Comparison of ENCODE assay signal across 19 cellular contexts in genomic region chr12:127620956-127621355, GRCh38.
DNase-seq lines count a peak whose midpoint lies in the region; ATAC-seq and TF ChIP-seq lines count a peak whose summit lies in the region.
"Had no signal": no experiment of that assay in that cellular context is flagged by ENCODE, and none has a peak within 500 bp of the region (broad histone marks: within the 10 kb centered on the region; RNA-seq: fewer than 3 reads in every experiment).

No MANE protein-coding gene starts in this region.

- no peaks in the 10 kb centered on the region for H3K27me3 ChIP-seq in hepatocyte
- no peaks in the 10 kb centered on the region for H3K27me3 ChIP-seq in upper lobe of left lung
- H3K27me3 ChIP-seq in prostate gland (replicated peaks; ENCODE audit: insufficient read depth): no peaks in the 10 kb centered on the region
- H3K27me3 ChIP-seq: body of pancreas, spleen, uterus had no signal

- 24% methylated on average over 2 of the region's 2 CpGs for WGBS in hepatocyte (ENCODE audit: low lambda C conversion rate, missing lambda C conversion rate)
- 55 to 69% methylated on average over 2 of the region's 2 CpGs for WGBS in upper lobe of left lung, 2 donors
- 30% methylated on average over 2 of the region's 2 CpGs for WGBS in prostate gland

- no peak for TF ChIP-seq EP300 in upper lobe of left lung (IDR thresholded peaks at IDR 0.05)

- no peaks in the 10 kb centered on the region for H4K20me1 ChIP-seq in hepatocyte (ENCODE audit: insufficient read depth, poor library complexity, severe bottlenecking)

- H3K9me2 ChIP-seq in hepatocyte (replicated peaks; ENCODE audit: insufficient read depth): no peaks in the 10 kb centered on the region

- TF ChIP-seq POLR2A in upper lobe of left lung (IDR thresholded peaks at IDR 0.05) (no peak), prostate gland (IDR thresholded peaks at IDR 0.05) (no peak)

- TF ChIP-seq CTCF in hepatocyte (IDR thresholded peaks at IDR 0.05; ENCODE audit: poor library complexity) (no peak), upper lobe of left lung (IDR thresholded peaks at IDR 0.05) (no peak), prostate gland (IDR thresholded peaks at IDR 0.05) (no peak)

- DNase-seq in COLO668 (lab: John Stamatoyannopoulos, UW; ENCODE audit: unreplicated experiment) (peak; percentile 1), NCI-H1105 (lab: John Stamatoyannopoulos, UW) (peak; percentile 81), NCI-H69 (lab: John Stamatoyannopoulos, UW) (peak; percentile 77), hepatocyte (ENCODE audit: low spot score) (peak; percentile 50), upper lobe of left lung (no peak), prostate gland (ENCODE audit: low spot score) (no peak)
- DNase-seq: activated CD4-positive, alpha-beta T cell treated with anti-CD3 and anti-CD28 coated beads for 48 hours; activated CD8-positive, alpha-beta memory T cell treated with anti-CD3 and anti-CD28 coated beads, Interleukin-2, amount 10 ng/mL, durations not matched to agents 7 days and 5 days; activated naive CD8-positive, alpha-beta T cell treated with anti-CD3 and anti-CD28 coated beads, Interleukin-2, amount 10 ng/mL, durations not matched to agents 7 days and 5 days; body of pancreas; NCI-H526 treated with DMSO at 0.1 percent for 48 hours; PC-9; spleen; T-cell; uterus had no signal

- no peak overlapping the region for H3K4me2 ChIP-seq in hepatocyte
- H3K4me2 ChIP-seq: PC-9 had no signal

- H3K9me3 ChIP-seq in hepatocyte (ENCODE audit: low read depth): no peaks in the 10 kb centered on the region
- H3K9me3 ChIP-seq in upper lobe of left lung: no peaks in the 10 kb centered on the region
- H3K9me3 ChIP-seq in prostate gland: no peaks in the 10 kb centered on the region
- H3K9me3 ChIP-seq: body of pancreas, uterus had no signal

- H3K27ac ChIP-seq in hepatocyte (peak overlapping the region; percentile 52), upper lobe of left lung (no peak overlapping the region), prostate gland (no peak overlapping the region)
- H3K27ac ChIP-seq: body of pancreas, PC-9, spleen, uterus had no signal

- H3K36me3 ChIP-seq in hepatocyte (replicated peaks; ENCODE audit: insufficient read depth, low read depth) (no peaks in the 10 kb centered on the region), upper lobe of left lung (no peaks in the 10 kb centered on the region), prostate gland (no peaks in the 10 kb centered on the region)
- H3K36me3 ChIP-seq: spleen, uterus had no signal

- ATAC-seq in HG02642 (IDR thresholded peaks at IDR 0.05; ENCODE audit: poor library complexity, unreplicated experiment) (no peak), HG03135 (IDR thresholded peaks at IDR 0.05; ENCODE audit: unreplicated experiment) (no peak), upper lobe of left lung (ENCODE audit: low FRiP score in 2 of 2) (no peak)
- ATAC-seq: activated CD8-positive, alpha-beta memory T cell treated with anti-CD3 and anti-CD28 coated beads, Interleukin-2, amount 10 ng/mL, durations not matched to agents 7 days and 5 days; body of pancreas; HCT116; left lobe of liver had no signal

- no peaks in the 10 kb centered on the region for H3K79me2 ChIP-seq in hepatocyte

- H2AFZ ChIP-seq in hepatocyte: no peak overlapping the region
- H2AFZ ChIP-seq: PC-9 had no signal

- H3K4me3 ChIP-seq in hepatocyte (no peak overlapping the region), upper lobe of left lung (no peak overlapping the region), prostate gland (no peak overlapping the region)
- H3K4me3 ChIP-seq: body of pancreas, PC-9, spleen, uterus had no signal

- peaks cover 5% of the 10 kb centered on the region for H3K4me1 ChIP-seq in hepatocyte (ENCODE audit: insufficient read depth)
- H3K4me1 ChIP-seq in upper lobe of left lung: no peaks in the 10 kb centered on the region
- no peaks in the 10 kb centered on the region for H3K4me1 ChIP-seq in prostate gland (replicated peaks)
- H3K4me1 ChIP-seq: body of pancreas, spleen, uterus had no signal

- intact Hi-C loops in prostate gland (cut with DNase I): no loop called here

Comparison
In these comparisons a context has a peak if more than half of its experiments do, and no peak if none do; other contexts are left out.
1. DNase-seq: peak in COLO668 (single experiment), NCI-H1105 (single experiment), NCI-H69 (single experiment) and hepatocyte (single experiment); none in upper lobe of left lung (0 of 2) and prostate gland (single experiment).